ENCODE assay signal across 17 cellular contexts in genomic region chr4:149766135-149766534, GRCh38. TPM values are rescaled to one million over a fixed set of nuclear protein-coding genes. Genes with fewer than 3 reads are reported as not detected.
"Had no signal": no experiment of that assay in that cellular context is flagged by ENCODE, and none has a peak within 500 bp of the region (broad histone marks: within the 10 kb centered on the region; RNA-seq: fewer than 3 reads in every experiment).

No MANE protein-coding gene starts in this region.

- H3K4me3 ChIP-seq: adrenal gland, colonic mucosa, gastrocnemius medialis, heart right ventricle, ovary had no signal

- H3K4me1 ChIP-seq: adrenal gland, colonic mucosa, gastrocnemius medialis, heart right ventricle had no signal

- H3K27me3 ChIP-seq: adrenal gland, colonic mucosa, gastrocnemius medialis, heart right ventricle, ovary had no signal

- ATAC-seq: gastrocnemius medialis, heart right ventricle, left ventricle myocardium superior had no signal

- H3K27ac ChIP-seq: adrenal gland, colonic mucosa, gastrocnemius medialis, heart right ventricle, ovary had no signal

- H3K9me3 ChIP-seq: adrenal gland, colonic mucosa, gastrocnemius medialis, ovary had no signal

- DNase-seq: activated CD4-positive, alpha-beta T cell treated with anti-CD3 and anti-CD28 coated beads, Interleukin-2, amount 50 U/mL, for 1 hour; activated naive CD4-positive, alpha-beta T cell treated with anti-CD3 and anti-CD28 coated beads, Interleukin-2, amount 50 U/mL, for 16 hours; activated T-cell treated with anti-CD3 and anti-CD28 coated beads, Interleukin-2, amount 50 U/mL, for 1 hour; adrenal gland; caudate nucleus; colonic mucosa; effector CD4-positive, alpha-beta T cell; gastrocnemius medialis; heart right ventricle; left ventricle myocardium superior; mesendoderm; ovary; stimulated activated CD4-positive, alpha-beta T cell treated with anti-CD3 and anti-CD28 coated beads, Interleukin-15, amount 100 ng/mL, for 24 hours; stimulated activated CD4-positive, alpha-beta T cell treated with anti-CD3 and anti-CD28 coated beads, Interleukin-4, amount 100 ng/mL, for 24 hours had no signal

- H3K36me3 ChIP-seq: adrenal gland, colonic mucosa, gastrocnemius medialis, heart right ventricle, ovary had no signal

RNA-seq across cellular contexts. Expression of gene IQCM, which starts 49.5 kb away (rescaled TPM):
- total RNA-seq: adrenal gland, heart right ventricle, left ventricle myocardium superior, neural crest cell, ovary, renal cortical epithelial cell had no signal
- polyA plus RNA-seq: adrenal gland, heart right ventricle, keratinocyte, ovary had no signal
